1 cellular context compared by ENCODE assay signal in genomic region chr17:45197555-45198334, GRCh38.
TF ChIP-seq lines count a peak whose summit lies in the region.

No MANE protein-coding gene starts in this region.

TF ChIP-seq in K562, 482 proteins besides CTCF, POLR2A, EP300 and RAD21 (continued from another document and continues in another):
- TF ChIP-seq, protein P1, sequence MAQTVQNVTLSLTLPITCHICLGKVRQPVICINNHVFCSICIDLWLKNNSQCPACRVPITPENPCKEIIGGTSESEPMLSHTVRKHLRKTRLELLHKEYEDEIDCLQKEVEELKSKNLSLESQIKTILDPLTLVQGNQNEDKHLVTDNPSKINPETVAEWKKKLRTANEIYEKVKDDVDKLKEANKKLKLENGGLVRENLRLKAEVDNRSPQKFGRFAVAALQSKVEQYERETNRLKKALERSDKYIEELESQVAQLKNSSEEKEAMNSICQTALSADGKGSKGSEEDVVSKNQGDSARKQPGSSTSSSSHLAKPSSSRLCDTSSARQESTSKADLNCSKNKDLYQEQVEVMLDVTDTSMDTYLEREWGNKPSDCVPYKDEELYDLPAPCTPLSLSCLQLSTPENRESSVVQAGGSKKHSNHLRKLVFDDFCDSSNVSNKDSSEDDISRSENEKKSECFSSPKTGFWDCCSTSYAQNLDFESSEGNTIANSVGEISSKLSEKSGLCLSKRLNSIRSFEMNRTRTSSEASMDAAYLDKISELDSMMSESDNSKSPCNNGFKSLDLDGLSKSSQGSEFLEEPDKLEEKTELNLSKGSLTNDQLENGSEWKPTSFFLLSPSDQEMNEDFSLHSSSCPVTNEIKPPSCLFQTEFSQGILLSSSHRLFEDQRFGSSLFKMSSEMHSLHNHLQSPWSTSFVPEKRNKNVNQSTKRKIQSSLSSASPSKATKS (CRISPR knock-in tag; IDR thresholded peaks at IDR 0.05), result no peak
- TF ChIP-seq STAG1 (CRISPR knock-in tag; IDR thresholded peaks at IDR 0.05; ENCODE audit: borderline replicate concordance), result peak; percentile 86; the same call in 1 of the 2 replicates
- no peak for TF ChIP-seq ZNF407 (IDR thresholded peaks at IDR 0.05; ENCODE audit: low read depth)
- no peak for TF ChIP-seq RHOXF2B (CRISPR knock-in tag; conservative IDR thresholded peaks at IDR 0.05)
- TF ChIP-seq BRCA1 (IDR thresholded peaks at IDR 0.05), result no peak
- no peak for TF ChIP-seq BRCA1 (CRISPR knock-in tag; IDR thresholded peaks at IDR 0.05)
- TF ChIP-seq RERE (CRISPR knock-in tag; IDR thresholded peaks at IDR 0.05; ENCODE audit: borderline replicate concordance), result no peak
- no peak for TF ChIP-seq TAF9B (IDR thresholded peaks at IDR 0.05; ENCODE audit: partially characterized antibody)
- TF ChIP-seq SNAPC5 (CRISPR knock-in tag; IDR thresholded peaks at IDR 0.05), result no peak
- no peak for TF ChIP-seq TBL1XR1 (IDR thresholded peaks at IDR 0.05; ENCODE audit: low read length in 2 of 2)
- no peak for TF ChIP-seq ZBED1 (IDR thresholded peaks at IDR 0.05)
- TF ChIP-seq, protein P2, sequence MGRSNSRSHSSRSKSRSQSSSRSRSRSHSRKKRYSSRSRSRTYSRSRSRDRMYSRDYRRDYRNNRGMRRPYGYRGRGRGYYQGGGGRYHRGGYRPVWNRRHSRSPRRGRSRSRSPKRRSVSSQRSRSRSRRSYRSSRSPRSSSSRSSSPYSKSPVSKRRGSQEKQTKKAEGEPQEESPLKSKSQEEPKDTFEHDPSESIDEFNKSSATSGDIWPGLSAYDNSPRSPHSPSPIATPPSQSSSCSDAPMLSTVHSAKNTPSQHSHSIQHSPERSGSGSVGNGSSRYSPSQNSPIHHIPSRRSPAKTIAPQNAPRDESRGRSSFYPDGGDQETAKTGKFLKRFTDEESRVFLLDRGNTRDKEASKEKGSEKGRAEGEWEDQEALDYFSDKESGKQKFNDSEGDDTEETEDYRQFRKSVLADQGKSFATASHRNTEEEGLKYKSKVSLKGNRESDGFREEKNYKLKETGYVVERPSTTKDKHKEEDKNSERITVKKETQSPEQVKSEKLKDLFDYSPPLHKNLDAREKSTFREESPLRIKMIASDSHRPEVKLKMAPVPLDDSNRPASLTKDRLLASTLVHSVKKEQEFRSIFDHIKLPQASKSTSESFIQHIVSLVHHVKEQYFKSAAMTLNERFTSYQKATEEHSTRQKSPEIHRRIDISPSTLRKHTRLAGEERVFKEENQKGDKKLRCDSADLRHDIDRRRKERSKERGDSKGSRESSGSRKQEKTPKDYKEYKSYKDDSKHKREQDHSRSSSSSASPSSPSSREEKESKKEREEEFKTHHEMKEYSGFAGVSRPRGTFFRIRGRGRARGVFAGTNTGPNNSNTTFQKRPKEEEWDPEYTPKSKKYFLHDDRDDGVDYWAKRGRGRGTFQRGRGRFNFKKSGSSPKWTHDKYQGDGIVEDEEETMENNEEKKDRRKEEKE (IDR thresholded peaks at IDR 0.05; ENCODE audit: borderline replicate concordance in 1 of 2, control insufficient read depth in 1 of 2, low read depth in 2 of 2, low read length in 1 of 2), result no peak
- no peak for TF ChIP-seq RBM22 (IDR thresholded peaks at IDR 0.05; ENCODE audit: low read depth, low read length, poor library complexity, severe bottlenecking)
- TF ChIP-seq ZZZ3 (IDR thresholded peaks at IDR 0.05), result no peak
- TF ChIP-seq ILK (tag; IDR thresholded peaks at IDR 0.05; ENCODE audit: borderline replicate concordance, low read depth), result no peak
- no peak for TF ChIP-seq TFE3 (CRISPR knock-in tag; IDR thresholded peaks at IDR 0.05)
- TF ChIP-seq RB1 (IDR thresholded peaks at IDR 0.05; ENCODE audit: low read depth), result peak; percentile 96
- no peak for TF ChIP-seq ILF3 (IDR thresholded peaks at IDR 0.05; ENCODE audit: borderline replicate concordance)
- TF ChIP-seq SRSF7 (optimal IDR thresholded peaks at IDR 0.05; ENCODE audit: low read depth, low read length), result no peak
- peak; percentile 56 for TF ChIP-seq CXXC5 (CRISPR knock-in tag; IDR thresholded peaks at IDR 0.05)
- TF ChIP-seq, protein P3, sequence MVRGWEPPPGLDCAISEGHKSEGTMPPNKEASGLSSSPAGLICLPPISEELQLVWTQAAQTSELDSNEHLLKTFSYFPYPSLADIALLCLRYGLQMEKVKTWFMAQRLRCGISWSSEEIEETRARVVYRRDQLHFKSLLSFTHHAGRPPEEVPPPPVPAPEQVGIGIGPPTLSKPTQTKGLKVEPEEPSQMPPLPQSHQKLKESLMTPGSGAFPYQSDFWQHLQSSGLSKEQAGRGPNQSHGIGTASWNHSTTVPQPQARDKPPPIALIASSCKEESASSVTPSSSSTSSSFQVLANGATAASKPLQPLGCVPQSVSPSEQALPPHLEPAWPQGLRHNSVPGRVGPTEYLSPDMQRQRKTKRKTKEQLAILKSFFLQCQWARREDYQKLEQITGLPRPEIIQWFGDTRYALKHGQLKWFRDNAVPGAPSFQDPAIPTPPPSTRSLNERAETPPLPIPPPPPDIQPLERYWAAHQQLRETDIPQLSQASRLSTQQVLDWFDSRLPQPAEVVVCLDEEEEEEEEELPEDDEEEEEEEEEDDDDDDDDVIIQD (CRISPR knock-in tag; IDR thresholded peaks at IDR 0.05), result no peak
- TF ChIP-seq CHD4 (IDR thresholded peaks at IDR 0.05; ENCODE audit: insufficient read depth, insufficient replicate concordance, low read depth, low read length, poor library complexity, severe bottlenecking), result no peak
- TF ChIP-seq CBFB (CRISPR knock-in tag; IDR thresholded peaks at IDR 0.05), result no peak
- no peak for TF ChIP-seq C11orf30 (IDR thresholded peaks at IDR 0.05; ENCODE audit: low read depth)
- TF ChIP-seq NCOA6 (IDR thresholded peaks at IDR 0.05), result no peak
- TF ChIP-seq, protein P4, sequence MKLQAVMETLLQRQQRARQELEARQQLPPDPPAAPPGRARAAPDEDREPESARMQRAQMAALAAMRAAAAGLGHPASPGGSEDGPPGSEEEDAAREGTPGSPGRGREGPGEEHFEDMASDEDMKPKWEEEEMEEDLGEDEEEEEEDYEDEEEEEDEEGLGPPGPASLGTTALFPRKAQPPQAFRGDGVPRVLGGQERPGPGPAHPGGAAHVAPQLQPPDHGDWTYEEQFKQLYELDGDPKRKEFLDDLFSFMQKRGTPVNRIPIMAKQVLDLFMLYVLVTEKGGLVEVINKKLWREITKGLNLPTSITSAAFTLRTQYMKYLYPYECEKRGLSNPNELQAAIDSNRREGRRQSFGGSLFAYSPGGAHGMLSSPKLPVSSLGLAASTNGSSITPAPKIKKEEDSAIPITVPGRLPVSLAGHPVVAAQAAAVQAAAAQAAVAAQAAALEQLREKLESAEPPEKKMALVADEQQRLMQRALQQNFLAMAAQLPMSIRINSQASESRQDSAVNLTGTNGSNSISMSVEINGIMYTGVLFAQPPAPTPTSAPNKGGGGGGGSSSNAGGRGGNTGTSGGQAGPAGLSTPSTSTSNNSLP (IDR thresholded peaks at IDR 0.05; ENCODE audit: borderline replicate concordance, low read depth, low read length), result peak; percentile 67; the same call in 1 of the 2 replicates
- peak; percentile 75 for TF ChIP-seq GABPB1 (CRISPR knock-in tag; IDR thresholded peaks at IDR 0.05)
